1 cellular context compared by ENCODE assay signal in genomic region chr1:51878307-51878615, GRCh38.
A peak's percentile ranks its signal among the peaks of the same experiment; 100 is the strongest.
TF ChIP-seq lines count a peak whose summit lies in the region.

No MANE protein-coding gene starts in this region.

TF ChIP-seq in HEK293, 187 proteins besides CTCF, POLR2A, EP300 and RAD21 (continued from another document):
- TF ChIP-seq ZNF221 (tag by site-specific recombination; IDR thresholded peaks at IDR 0.05; ENCODE audit: borderline replicate concordance) (no peak), ZNF416 (tag by site-specific recombination; IDR thresholded peaks at IDR 0.05) (no peak), ZNF514 (tag by site-specific recombination; IDR thresholded peaks at IDR 0.05) (no peak), ZNF610 (tag by site-specific recombination; IDR thresholded peaks at IDR 0.05; ENCODE audit: borderline replicate concordance) (peak; percentile 69; the same call in 1 of the 2 replicates), GLI4 (tag by site-specific recombination; IDR thresholded peaks at IDR 0.05) (peak; percentile 85), BCL11A (tag by site-specific recombination; IDR thresholded peaks at IDR 0.05; ENCODE audit: low read depth) (peak; percentile 46; the same call in 1 of the 2 replicates), ZSCAN30 (tag by site-specific recombination; IDR thresholded peaks at IDR 0.05) (0 out of 2 replicates have a peak, but pooled peaks have one; percentile 68), ZXDB (tag by site-specific recombination; IDR thresholded peaks at IDR 0.05) (no peak), ZNF121 (tag by site-specific recombination; IDR thresholded peaks at IDR 0.05) (peak; percentile 18; the same call in 1 of the 2 replicates), ZNF747 (tag by site-specific recombination; IDR thresholded peaks at IDR 0.05) (no peak), ZNF571 (tag by site-specific recombination; IDR thresholded peaks at IDR 0.05) (no peak), ZNF140 (tag by site-specific recombination; IDR thresholded peaks at IDR 0.05) (no peak), ZNF354C (tag by site-specific recombination; IDR thresholded peaks at IDR 0.05; ENCODE audit: borderline replicate concordance, low read depth) (no peak), ZNF138 (tag by site-specific recombination; IDR thresholded peaks at IDR 0.05; ENCODE audit: borderline replicate concordance) (no peak), ZNF335 (tag by site-specific recombination; conservative IDR thresholded peaks at IDR 0.05) (0 out of 2 replicates have a peak, but pooled peaks have one; percentile 71), ZNF2 (tag by site-specific recombination; IDR thresholded peaks at IDR 0.05) (peak; percentile 90; the same call in 1 of the 2 replicates), ZNF362 (tag by site-specific recombination; IDR thresholded peaks at IDR 0.05) (no peak), ZFHX2 (tag by site-specific recombination; conservative IDR thresholded peaks at IDR 0.05) (no peak), ZNF626 (tag by site-specific recombination; IDR thresholded peaks at IDR 0.05) (no peak), ZNF785 (tag by site-specific recombination; IDR thresholded peaks at IDR 0.05) (no peak), GLIS2 (tag by site-specific recombination; IDR thresholded peaks at IDR 0.05) (peak; percentile 63), ZNF449 (tag by site-specific recombination; IDR thresholded peaks at IDR 0.05) (no peak), YY2 (tag by site-specific recombination; IDR thresholded peaks at IDR 0.05) (peak; percentile 38; the same call in 1 of the 2 replicates), ZBTB7A (tag by site-specific recombination; IDR thresholded peaks at IDR 0.05; ENCODE audit: low read depth) (peak; percentile 40; the same call in 1 of the 2 replicates), ZNF600 (tag by site-specific recombination; IDR thresholded peaks at IDR 0.05) (peak; percentile 69), WT1 (tag by site-specific recombination; IDR thresholded peaks at IDR 0.05) (0 out of 2 replicates have a peak, but pooled peaks have one; percentile 24)
- TF ChIP-seq, protein P1, sequence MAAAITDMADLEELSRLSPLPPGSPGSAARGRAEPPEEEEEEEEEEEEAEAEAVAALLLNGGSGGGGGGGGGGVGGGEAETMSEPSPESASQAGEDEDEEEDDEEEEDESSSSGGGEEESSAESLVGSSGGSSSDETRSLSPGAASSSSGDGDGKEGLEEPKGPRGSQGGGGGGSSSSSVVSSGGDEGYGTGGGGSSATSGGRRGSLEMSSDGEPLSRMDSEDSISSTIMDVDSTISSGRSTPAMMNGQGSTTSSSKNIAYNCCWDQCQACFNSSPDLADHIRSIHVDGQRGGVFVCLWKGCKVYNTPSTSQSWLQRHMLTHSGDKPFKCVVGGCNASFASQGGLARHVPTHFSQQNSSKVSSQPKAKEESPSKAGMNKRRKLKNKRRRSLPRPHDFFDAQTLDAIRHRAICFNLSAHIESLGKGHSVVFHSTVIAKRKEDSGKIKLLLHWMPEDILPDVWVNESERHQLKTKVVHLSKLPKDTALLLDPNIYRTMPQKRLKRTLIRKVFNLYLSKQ (tag by site-specific recombination; IDR thresholded peaks at IDR 0.05; ENCODE audit: borderline replicate concordance), result no peak
